In the genomic region with DNA sequence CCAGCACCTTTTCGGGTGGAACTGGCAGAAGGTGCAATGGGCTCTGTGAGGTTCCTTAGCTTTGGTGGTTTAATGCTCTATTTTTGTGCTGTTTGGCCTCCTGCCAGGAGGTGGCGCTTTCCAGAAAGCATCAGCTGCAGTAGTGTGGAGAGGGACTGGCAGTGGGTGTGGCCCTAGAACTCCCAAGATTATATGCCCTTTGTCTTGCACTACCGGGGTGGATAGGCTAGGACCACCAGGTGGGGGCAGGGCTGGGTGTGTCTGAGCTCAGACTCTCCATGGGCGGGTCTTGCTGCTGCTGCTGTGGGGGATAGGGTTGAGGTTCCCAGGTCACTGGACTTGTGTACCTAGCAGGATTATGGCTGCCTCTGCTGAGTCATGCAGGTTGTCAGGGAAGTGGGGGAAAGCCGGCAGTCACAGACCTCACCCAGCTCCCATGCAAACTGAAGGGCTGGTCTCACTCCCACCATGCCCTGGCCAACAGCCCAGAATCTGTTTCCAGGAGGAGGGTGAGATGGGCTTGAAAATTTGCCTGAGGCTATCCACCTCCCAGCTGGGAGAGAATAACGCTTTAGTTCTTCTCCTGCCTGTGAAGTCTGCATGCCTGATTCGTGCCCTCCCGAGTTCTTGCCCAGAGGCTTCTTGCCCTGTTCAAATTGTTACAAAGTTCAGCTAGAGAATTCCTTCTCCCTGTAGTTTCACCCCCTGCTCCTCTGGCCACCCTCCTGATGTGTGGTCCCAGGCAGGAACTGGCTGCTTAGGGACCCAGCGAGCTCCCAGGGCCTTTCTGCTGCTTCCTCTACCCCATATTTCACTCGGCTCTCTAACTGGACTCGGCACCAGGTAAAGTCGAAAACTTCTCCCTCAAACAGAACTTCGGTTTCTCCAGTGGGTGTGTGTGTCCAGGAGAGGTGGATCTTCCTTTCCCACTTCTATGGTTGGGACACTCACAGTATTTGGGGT, we compare ENCODE assay signal across 8 cellular contexts.
DNase-seq lines count a peak whose midpoint lies in the region; ATAC-seq and TF ChIP-seq lines count a peak whose summit lies in the region.

No MANE protein-coding gene starts in this region.

- peaks cover 42% of the 10 kb centered on the region for H3K4me1 Mint-ChIP-seq in T-helper 2 cell treated with Interferon-gamma antibody and Interleukin-4, amounts not matched to agents 5 μg/mL and 100 μg/mL, for 36 hours (ENCODE audit: low read depth)

- H3K9me3 ChIP-seq in HEK293 (ENCODE audit: control insufficient read depth, insufficient read depth, low read depth, low read length): no peaks in the 10 kb centered on the region

- CTCF ChIA-PET in HEK293 (lab: Yijun Ruan, JAX): interaction anchor here (0.5 to 3.3 kb wide), 26 partner anchors 8 to 1613 kb away, joined by 3 to 23 read pairs (median 4); no protein-coding TSS in a partner anchor

- H3K36me3 ChIP-seq in HEK293 (ENCODE audit: control insufficient read depth in 2 of 2, insufficient read depth in 1 of 2, low read length in 2 of 2): no peaks in the 10 kb centered on the region

- peak overlapping the region; percentile 12; the same call in 1 of the 2 replicates for H3K27ac ChIP-seq in HEK293 (ENCODE audit: extremely low read depth, low read depth, low read length)

- no peaks in the 10 kb centered on the region for H3K4me1 ChIP-seq in HEK293 (ENCODE audit: control insufficient read depth, insufficient read depth, low read length)

- peak overlapping the region; percentile 18; the same call in 1 of the 2 replicates for H3K4me3 ChIP-seq in HEK293 (ENCODE audit: low read depth, low read length)
- H3K4me3 ChIP-seq in astrocyte of the cerebellum (ENCODE audit: low read depth, low read length): no peak overlapping the region

- no peak overlapping the region for H3K4me3 Mint-ChIP-seq in T-helper 2 cell treated with Interferon-gamma antibody and Interleukin-4, amounts not matched to agents 5 μg/mL and 100 μg/mL, for 36 hours

- DNase-seq in A172 (ENCODE audit: low spot score): peak; percentile 68
- DNase-seq in T-helper 2 cell treated with Interferon-gamma antibody and Interleukin-4, amounts not matched to agents 5 μg/mL and 100 μg/mL, for 36 hours (ENCODE audit: low spot score): peak; percentile 13
- peak; percentile 84 for DNase-seq in astrocyte of the cerebellum (ENCODE audit: low read depth)
- DNase-seq in medulla oblongata (ENCODE audit: extremely low spot score): peak; percentile 77
- peak; percentile 15 to 21 for DNase-seq in stimulated activated CD8-positive, alpha-beta memory T cell treated with anti-CD3 and anti-CD28 coated beads, Interleukin-7, amount 100 ng/mL, for 4 hours (ENCODE audit: low read depth in 2 of 2)

- peaks cover 2% of the 10 kb centered on the region for H3K36me3 Mint-ChIP-seq in T-helper 2 cell treated with Interferon-gamma antibody and Interleukin-4, amounts not matched to agents 5 μg/mL and 100 μg/mL, for 36 hours (ENCODE audit: low read depth)

- peaks cover 8% of the 10 kb centered on the region for H3K9me3 Mint-ChIP-seq in T-helper 2 cell treated with Interferon-gamma antibody and Interleukin-4, amounts not matched to agents 5 μg/mL and 100 μg/mL, for 36 hours

- ATAC-seq in HG03460 (IDR thresholded peaks at IDR 0.05; ENCODE audit: unreplicated experiment): no peak
- ATAC-seq in HG02870 (IDR thresholded peaks at IDR 0.05; ENCODE audit: unreplicated experiment): no peak

- H3K27me3 Mint-ChIP-seq in T-helper 2 cell treated with Interferon-gamma antibody and Interleukin-4, amounts not matched to agents 5 μg/mL and 100 μg/mL, for 36 hours (ENCODE audit: low read depth): peaks cover 21% of the 10 kb centered on the region

- in situ Hi-C loops in astrocyte of the cerebellum (cut with HindIII; ENCODE audit: low sequenced_read_pairs): no loop called here

- H3K27ac Mint-ChIP-seq in T-helper 2 cell treated with Interferon-gamma antibody and Interleukin-4, amounts not matched to agents 5 μg/mL and 100 μg/mL, for 36 hours: no peak overlapping the region

- TF ChIP-seq CTCF in HEK293 (tag by site-specific recombination; IDR thresholded peaks at IDR 0.05): no peak
- TF ChIP-seq CTCF in astrocyte of the cerebellum (IDR thresholded peaks at IDR 0.05; ENCODE audit: low read depth, low read length, missing control alignments): peak; percentile 14

- POLR2A ChIA-PET in HEK293 (lab: Yijun Ruan, JAX): interaction anchor here (0.9 to 1.8 kb wide), 3 partner anchors 11 to 130 kb away, joined by 3 to 10 read pairs (median 4); a partner anchor contains a TSS

TF ChIP-seq in HEK293, 187 proteins besides CTCF, POLR2A, EP300 and RAD21:
- TF ChIP-seq ZSCAN23 (tag by site-specific recombination; IDR thresholded peaks at IDR 0.05): no peak
- TF ChIP-seq, protein P1, sequence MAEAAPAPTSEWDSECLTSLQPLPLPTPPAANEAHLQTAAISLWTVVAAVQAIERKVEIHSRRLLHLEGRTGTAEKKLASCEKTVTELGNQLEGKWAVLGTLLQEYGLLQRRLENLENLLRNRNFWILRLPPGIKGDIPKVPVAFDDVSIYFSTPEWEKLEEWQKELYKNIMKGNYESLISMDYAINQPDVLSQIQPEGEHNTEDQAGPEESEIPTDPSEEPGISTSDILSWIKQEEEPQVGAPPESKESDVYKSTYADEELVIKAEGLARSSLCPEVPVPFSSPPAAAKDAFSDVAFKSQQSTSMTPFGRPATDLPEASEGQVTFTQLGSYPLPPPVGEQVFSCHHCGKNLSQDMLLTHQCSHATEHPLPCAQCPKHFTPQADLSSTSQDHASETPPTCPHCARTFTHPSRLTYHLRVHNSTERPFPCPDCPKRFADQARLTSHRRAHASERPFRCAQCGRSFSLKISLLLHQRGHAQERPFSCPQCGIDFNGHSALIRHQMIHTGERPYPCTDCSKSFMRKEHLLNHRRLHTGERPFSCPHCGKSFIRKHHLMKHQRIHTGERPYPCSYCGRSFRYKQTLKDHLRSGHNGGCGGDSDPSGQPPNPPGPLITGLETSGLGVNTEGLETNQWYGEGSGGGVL (tag by site-specific recombination; IDR thresholded peaks at IDR 0.05): peak; percentile 79
- TF ChIP-seq ZFHX2 (tag by site-specific recombination; conservative IDR thresholded peaks at IDR 0.05): peak; percentile 25
- TF ChIP-seq HOXC10 (CRISPR knock-in tag; IDR thresholded peaks at IDR 0.05): no peak
- TF ChIP-seq SP3 (tag by site-specific recombination; IDR thresholded peaks at IDR 0.05): no peak
- TF ChIP-seq SETDB1 (IDR thresholded peaks at IDR 0.05; ENCODE audit: insufficient read length, low read length): peak; percentile 55
- TF ChIP-seq ZNF24 (tag by site-specific recombination; IDR thresholded peaks at IDR 0.05): no peak
- TF ChIP-seq KLF9 (tag by site-specific recombination; IDR thresholded peaks at IDR 0.05; ENCODE audit: low read depth): peak; percentile 41; the same call in 1 of the 2 replicates
- peak; percentile 51 for TF ChIP-seq WT1 (tag by site-specific recombination; IDR thresholded peaks at IDR 0.05)

Comparison
In these comparisons a context has a peak if more than half of its experiments do, and no peak if none do; other contexts are left out.
1. DNase-seq: peak in every context shown above with its lines; median percentile 84 in astrocyte of the cerebellum; 77 in medulla oblongata; 68 in A172; 18 in stimulated activated CD8-positive, alpha-beta memory T cell treated with anti-CD3 and anti-CD28 coated beads, Interleukin-7, amount 100 ng/mL, for 4 hours; 13 in T-helper 2 cell treated with Interferon-gamma antibody and Interleukin-4, amounts not matched to agents 5 μg/mL and 100 μg/mL, for 36 hours.